In the genomic region with DNA sequence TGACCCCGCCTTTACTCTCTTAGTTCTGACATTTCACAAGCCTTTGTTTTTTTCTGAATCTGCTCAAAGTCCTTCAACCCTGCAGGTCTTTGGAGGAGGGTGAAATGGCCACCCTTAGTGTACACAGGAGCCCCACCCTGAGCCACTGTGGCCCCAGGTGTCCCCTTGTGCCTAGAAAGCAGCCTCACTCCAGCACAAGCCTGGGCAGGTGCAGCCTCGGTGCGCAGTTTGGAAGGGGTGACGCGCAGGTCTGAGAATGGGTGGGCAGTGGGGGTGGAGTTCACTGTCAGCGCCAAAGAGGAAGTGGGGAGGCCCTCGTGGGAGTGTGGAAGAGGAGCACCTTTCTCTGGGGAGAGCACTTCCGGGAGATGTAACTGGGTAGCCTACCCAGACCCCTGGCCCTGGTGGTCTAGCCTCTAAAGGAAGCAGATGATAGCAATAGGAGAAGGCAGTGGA, we compare ENCODE assay signal across 15 cellular contexts. TPM values are rescaled to one million over a fixed set of nuclear protein-coding genes. Genes with fewer than 3 reads are reported as not detected.
DNase-seq lines count a peak whose midpoint lies in the region; ATAC-seq and TF ChIP-seq lines count a peak whose summit lies in the region.
"Had no signal": no experiment of that assay in that cellular context is flagged by ENCODE, and none has a peak within 500 bp of the region (broad histone marks: within the 10 kb centered on the region; RNA-seq: fewer than 3 reads in every experiment).

No MANE protein-coding gene starts in this region.

- peak overlapping the region in 5 of 11 experiments; percentile 8 to 54 (median 52); a peak in 4 of 22 replicates for H3K9ac ChIP-seq in BLaER1 treated with 17β-estradiol and CSF1 and Interleukin-3, amounts not matched to agents 10 nM and 100 nM

- peak overlapping the region in 9 of 11 experiments; percentile 6 to 78 (median 41); a peak in 12 of 22 replicates for H3K27ac ChIP-seq in BLaER1 treated with 17β-estradiol and CSF1 and Interleukin-3, amounts not matched to agents 10 nM and 100 nM
- H3K27ac ChIP-seq in right lobe of liver = no peak overlapping the region
- H3K27ac ChIP-seq: PC-9 had no signal

- H3K27me3 ChIP-seq in BLaER1 treated with 17β-estradiol and CSF1 and Interleukin-3, amounts not matched to agents 10 nM and 100 nM = no peaks in the 10 kb centered on the region
- H3K27me3 ChIP-seq in right lobe of liver = no peaks in the 10 kb centered on the region
- H3K27me3 ChIP-seq: pancreas had no signal

- H3K9me3 ChIP-seq in BLaER1 treated with 17β-estradiol and CSF1 and Interleukin-3, amounts not matched to agents 10 nM and 100 nM (replicated peaks in 1 of 11) = peaks cover 0 to 9% (median 0%) of the 10 kb centered on the region in 11 experiments; a peak in 6 of 22 replicates
- no peaks in the 10 kb centered on the region for H3K9me3 ChIP-seq in right lobe of liver
- H3K9me3 ChIP-seq: pancreas had no signal

- peak overlapping the region; percentile 55 to 88 (median 77) for H3K4me2 ChIP-seq in BLaER1 treated with 17β-estradiol and CSF1 and Interleukin-3, amounts not matched to agents 10 nM and 100 nM
- H3K4me2 ChIP-seq: PC-9 had no signal

- no peaks in the 10 kb centered on the region for H3K36me3 ChIP-seq in BLaER1 treated with 17β-estradiol and CSF1 and Interleukin-3, amounts not matched to agents 10 nM and 100 nM
- no peaks in the 10 kb centered on the region for H3K36me3 ChIP-seq in right lobe of liver
- H3K36me3 ChIP-seq: pancreas had no signal

- H4K20me1 ChIP-seq in BLaER1 treated with 17β-estradiol and CSF1 and Interleukin-3, amounts not matched to agents 10 nM and 100 nM = peaks cover 0 to 28% (median 0%) of the 10 kb centered on the region in 11 experiments; a peak in 4 of 22 replicates

- no peak overlapping the region for H3K4me3 ChIP-seq in BLaER1 treated with 17β-estradiol and CSF1 and Interleukin-3, amounts not matched to agents 10 nM and 100 nM
- H3K4me3 ChIP-seq in right lobe of liver = no peak overlapping the region
- H3K4me3 ChIP-seq: lung, pancreas, PC-9 had no signal

- no peak for TF ChIP-seq POLR2A in right lobe of liver (IDR thresholded peaks at IDR 0.05)

- intact Hi-C loops in right lobe of liver (cut with DNase I) = no loop called here

- peaks cover 43 to 87% (median 80%) of the 10 kb centered on the region in 10 experiments for H3K4me1 ChIP-seq in BLaER1 treated with 17β-estradiol and CSF1 and Interleukin-3, amounts not matched to agents 10 nM and 100 nM
- peaks cover 0 to 27% (median 12%) of the 10 kb centered on the region in 4 donors for H3K4me1 ChIP-seq in right lobe of liver
- H3K4me1 ChIP-seq: pancreas had no signal

- DNase-seq in GM19240 (ENCODE audit: insufficient read length, low spot score) (peak; percentile 37), RPMI8226 (peak; percentile 19), right lobe of liver (no peak), NCI-H82 treated with DMSO at 0.1 percent for 48 hours (lab: John Stamatoyannopoulos, UW; ENCODE audit: unreplicated experiment) (no peak), NCI-H526 (lab: John Stamatoyannopoulos, UW) (no peak)
- DNase-seq: aorta; CD4-positive, alpha-beta T cell; NCI-H187 treated with DMSO at 0.1 percent for 48 hours; pancreas; stimulated activated CD4-positive, alpha-beta T cell treated with anti-CD3 and anti-CD28 coated beads, Interleukin-2, amount 100 ng/mL, for 24 hours had no signal

- 30% methylated on average over 3 of the region's 8 CpGs for WGBS in right lobe of liver (ENCODE audit: insufficient coverage, low coverage, low lambda C conversion rate, missing lambda C conversion rate)

- ATAC-seq in right lobe of liver (peak in 3 of 4 donors; percentile 7 to 41 (median 10)), HG03108 (IDR thresholded peaks at IDR 0.05; ENCODE audit: unreplicated experiment) (no peak), HG03521 (IDR thresholded peaks at IDR 0.05; ENCODE audit: unreplicated experiment) (no peak)

- TF ChIP-seq CTCF in right lobe of liver (IDR thresholded peaks at IDR 0.05) = no peak

RNA-seq across cellular contexts. Expression of a gene that starts 17.1 kb away (rescaled TPM):
- 10 to 100 TPM; 15.1 to 21.6 (median 19.0) TPM for total RNA-seq in right lobe of liver

Comparison
In these comparisons a context has a peak if more than half of its experiments do, and no peak if none do; other contexts are left out.
1. H3K27ac ChIP-seq: peak in BLaER1 treated with 17β-estradiol and CSF1 and Interleukin-3, amounts not matched to agents 10 nM and 100 nM (9 of 11); none in right lobe of liver (0 of 3).
2. DNase-seq: peak in GM19240 (single experiment) and RPMI8226 (single experiment); none in right lobe of liver (0 of 3), NCI-H82 treated with DMSO at 0.1 percent for 48 hours (single experiment) and NCI-H526 (0 of 2).
3. ATAC-seq: peak in right lobe of liver (3 of 4); none in HG03108 (single experiment) and HG03521 (single experiment).